23 cellular contexts compared by ENCODE assay signal in genomic region chr12:71277866-71278265, GRCh38.
"Had no signal": no experiment of that assay in that cellular context is flagged by ENCODE, and none has a peak within 500 bp of the region (broad histone marks: within the 10 kb centered on the region; RNA-seq: fewer than 3 reads in every experiment).

No MANE protein-coding gene starts in this region.

- H3K27me3 Mint-ChIP-seq: memory B cell had no signal

- DNase-seq: dermis blood vessel endothelial cell; dorsolateral prefrontal cortex; effector CD4-positive, alpha-beta T cell; effector memory CD4-positive, alpha-beta T cell; foreskin keratinocyte; heart left ventricle; hippocampal formation; left cardiac atrium; left lung; left ventricle myocardium superior; mammary epithelial cell; mesendoderm; midbrain had no signal

- H3K27ac ChIP-seq: coronary artery, dorsolateral prefrontal cortex, esophagus muscularis mucosa, foreskin keratinocyte, gastroesophageal sphincter, heart left ventricle, left lung had no signal

- H3K4me3 Mint-ChIP-seq: memory B cell had no signal

- H3K4me1 Mint-ChIP-seq: memory B cell had no signal

- H3K36me3 ChIP-seq: esophagus muscularis mucosa, gastroesophageal sphincter, heart left ventricle, left lung had no signal

- H3K36me3 Mint-ChIP-seq: memory B cell had no signal

- H3K27ac Mint-ChIP-seq: memory B cell had no signal

- H3K9me3 ChIP-seq: esophagus muscularis mucosa, gastroesophageal sphincter, heart left ventricle, left lung had no signal

- H3K4me3 ChIP-seq: coronary artery, dorsolateral prefrontal cortex, esophagus muscularis mucosa, gastroesophageal sphincter, heart left ventricle, left lung, lung had no signal

- FAIRE-seq: colon, endothelial cell of umbilical vein, frontal cortex, islet of Langerhans, keratinocyte had no signal

- H3K9me3 Mint-ChIP-seq: memory B cell had no signal

- ATAC-seq: foreskin keratinocyte, gastroesophageal sphincter, heart left ventricle, left cardiac atrium, left lung, left ventricle myocardium superior had no signal

- H3K4me1 ChIP-seq: esophagus muscularis mucosa, foreskin keratinocyte, gastroesophageal sphincter, heart left ventricle, left lung had no signal

- H3K27me3 ChIP-seq: dorsolateral prefrontal cortex, esophagus muscularis mucosa, foreskin keratinocyte, gastroesophageal sphincter, heart left ventricle, left lung had no signal
